Comparison of ENCODE assay signal across 1 cellular context in genomic region chr17:27540300-27541105, GRCh38.
TF ChIP-seq lines count a peak whose summit lies in the region.

No MANE protein-coding gene starts in this region.

TF ChIP-seq in HepG2, 621 proteins besides CTCF, POLR2A, EP300 and RAD21 (continued from another document and continues in another):
- TF ChIP-seq ZNF318 (CRISPR knock-in tag; IDR thresholded peaks at IDR 0.05), result no peak
- TF ChIP-seq THAP11 (CRISPR knock-in tag; IDR thresholded peaks at IDR 0.05), result peak; percentile 14; the same call in 1 of the 2 replicates
- TF ChIP-seq, protein P1, sequence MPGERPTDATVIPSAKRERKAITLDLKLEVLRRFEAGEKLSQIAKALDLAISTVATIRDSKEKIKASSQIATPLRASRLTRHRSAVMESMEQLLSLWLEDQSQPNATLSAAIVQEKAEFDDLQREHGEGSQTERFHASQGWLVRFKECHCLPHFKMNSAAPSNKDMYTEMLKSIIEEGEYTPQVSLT (CRISPR knock-in tag; IDR thresholded peaks at IDR 0.05; ENCODE audit: borderline replicate concordance, low read depth), result no peak
- no peak for TF ChIP-seq DNMT1 (CRISPR knock-in tag; IDR thresholded peaks at IDR 0.05)
- no peak for TF ChIP-seq ZSCAN30 (CRISPR knock-in tag; IDR thresholded peaks at IDR 0.05)
- peak; percentile 25 for TF ChIP-seq SKI (IDR thresholded peaks at IDR 0.05; ENCODE audit: partially characterized antibody)
- peak; percentile 39 for TF ChIP-seq ASH2L (IDR thresholded peaks at IDR 0.05; ENCODE audit: insufficient read length, low read depth, low read length)
- TF ChIP-seq TMF1 (CRISPR knock-in tag; IDR thresholded peaks at IDR 0.05; ENCODE audit: low read depth), result no peak
- TF ChIP-seq SOX6 (IDR thresholded peaks at IDR 0.05), result no peak
- peak; percentile 33; the same call in 1 of the 2 replicates for TF ChIP-seq SOX6 (CRISPR knock-in tag; IDR thresholded peaks at IDR 0.05)
- no peak for TF ChIP-seq MTA3 (CRISPR knock-in tag; IDR thresholded peaks at IDR 0.05)
- TF ChIP-seq, protein P2, sequence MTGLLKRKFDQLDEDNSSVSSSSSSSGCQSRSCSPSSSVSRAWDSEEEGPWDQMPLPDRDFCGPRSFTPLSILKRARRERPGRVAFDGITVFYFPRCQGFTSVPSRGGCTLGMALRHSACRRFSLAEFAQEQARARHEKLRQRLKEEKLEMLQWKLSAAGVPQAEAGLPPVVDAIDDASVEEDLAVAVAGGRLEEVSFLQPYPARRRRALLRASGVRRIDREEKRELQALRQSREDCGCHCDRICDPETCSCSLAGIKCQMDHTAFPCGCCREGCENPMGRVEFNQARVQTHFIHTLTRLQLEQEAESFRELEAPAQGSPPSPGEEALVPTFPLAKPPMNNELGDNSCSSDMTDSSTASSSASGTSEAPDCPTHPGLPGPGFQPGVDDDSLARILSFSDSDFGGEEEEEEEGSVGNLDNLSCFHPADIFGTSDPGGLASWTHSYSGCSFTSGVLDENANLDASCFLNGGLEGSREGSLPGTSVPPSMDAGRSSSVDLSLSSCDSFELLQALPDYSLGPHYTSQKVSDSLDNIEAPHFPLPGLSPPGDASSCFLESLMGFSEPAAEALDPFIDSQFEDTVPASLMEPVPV (CRISPR knock-in tag; IDR thresholded peaks at IDR 0.05), result no peak
- no peak for TF ChIP-seq EEA1 (CRISPR knock-in tag; IDR thresholded peaks at IDR 0.05; ENCODE audit: borderline replicate concordance)
- TF ChIP-seq ZBTB21 (CRISPR knock-in tag; IDR thresholded peaks at IDR 0.05), result 0 out of 2 replicates have a peak, but pooled peaks have one; percentile 18
- TF ChIP-seq, protein P3, sequence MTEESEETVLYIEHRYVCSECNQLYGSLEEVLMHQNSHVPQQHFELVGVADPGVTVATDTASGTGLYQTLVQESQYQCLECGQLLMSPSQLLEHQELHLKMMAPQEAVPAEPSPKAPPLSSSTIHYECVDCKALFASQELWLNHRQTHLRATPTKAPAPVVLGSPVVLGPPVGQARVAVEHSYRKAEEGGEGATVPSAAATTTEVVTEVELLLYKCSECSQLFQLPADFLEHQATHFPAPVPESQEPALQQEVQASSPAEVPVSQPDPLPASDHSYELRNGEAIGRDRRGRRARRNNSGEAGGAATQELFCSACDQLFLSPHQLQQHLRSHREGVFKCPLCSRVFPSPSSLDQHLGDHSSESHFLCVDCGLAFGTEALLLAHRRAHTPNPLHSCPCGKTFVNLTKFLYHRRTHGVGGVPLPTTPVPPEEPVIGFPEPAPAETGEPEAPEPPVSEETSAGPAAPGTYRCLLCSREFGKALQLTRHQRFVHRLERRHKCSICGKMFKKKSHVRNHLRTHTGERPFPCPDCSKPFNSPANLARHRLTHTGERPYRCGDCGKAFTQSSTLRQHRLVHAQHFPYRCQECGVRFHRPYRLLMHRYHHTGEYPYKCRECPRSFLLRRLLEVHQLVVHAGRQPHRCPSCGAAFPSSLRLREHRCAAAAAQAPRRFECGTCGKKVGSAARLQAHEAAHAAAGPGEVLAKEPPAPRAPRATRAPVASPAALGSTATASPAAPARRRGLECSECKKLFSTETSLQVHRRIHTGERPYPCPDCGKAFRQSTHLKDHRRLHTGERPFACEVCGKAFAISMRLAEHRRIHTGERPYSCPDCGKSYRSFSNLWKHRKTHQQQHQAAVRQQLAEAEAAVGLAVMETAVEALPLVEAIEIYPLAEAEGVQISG (CRISPR knock-in tag; IDR thresholded peaks at IDR 0.05), result 0 out of 2 replicates have a peak, but pooled peaks have one; percentile 17
- no peak for TF ChIP-seq NR2F6 (IDR thresholded peaks at IDR 0.05)
- peak; percentile 13; the same call in 1 of the 2 replicates for TF ChIP-seq NR2F6 (CRISPR knock-in tag; IDR thresholded peaks at IDR 0.05)
- TF ChIP-seq, protein P4, sequence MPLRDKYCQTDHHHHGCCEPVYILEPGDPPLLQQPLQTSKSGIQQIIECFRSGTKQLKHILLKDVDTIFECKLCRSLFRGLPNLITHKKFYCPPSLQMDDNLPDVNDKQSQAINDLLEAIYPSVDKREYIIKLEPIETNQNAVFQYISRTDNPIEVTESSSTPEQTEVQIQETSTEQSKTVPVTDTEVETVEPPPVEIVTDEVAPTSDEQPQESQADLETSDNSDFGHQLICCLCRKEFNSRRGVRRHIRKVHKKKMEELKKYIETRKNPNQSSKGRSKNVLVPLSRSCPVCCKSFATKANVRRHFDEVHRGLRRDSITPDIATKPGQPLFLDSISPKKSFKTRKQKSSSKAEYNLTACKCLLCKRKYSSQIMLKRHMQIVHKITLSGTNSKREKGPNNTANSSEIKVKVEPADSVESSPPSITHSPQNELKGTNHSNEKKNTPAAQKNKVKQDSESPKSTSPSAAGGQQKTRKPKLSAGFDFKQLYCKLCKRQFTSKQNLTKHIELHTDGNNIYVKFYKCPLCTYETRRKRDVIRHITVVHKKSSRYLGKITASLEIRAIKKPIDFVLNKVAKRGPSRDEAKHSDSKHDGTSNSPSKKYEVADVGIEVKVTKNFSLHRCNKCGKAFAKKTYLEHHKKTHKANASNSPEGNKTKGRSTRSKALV (CRISPR knock-in tag; IDR thresholded peaks at IDR 0.05), result no peak
- no peak for TF ChIP-seq ZBTB1 (CRISPR knock-in tag; IDR thresholded peaks at IDR 0.05; ENCODE audit: borderline replicate concordance)
- TF ChIP-seq HNRNPLL (IDR thresholded peaks at IDR 0.05; ENCODE audit: low read depth, low read length, poor library complexity, severe bottlenecking), result no peak
- 0 out of 2 replicates have a peak, but pooled peaks have one; percentile 11 for TF ChIP-seq TCF7 (IDR thresholded peaks at IDR 0.05; ENCODE audit: low read depth)
- no peak for TF ChIP-seq YEATS2 (CRISPR knock-in tag; IDR thresholded peaks at IDR 0.05; ENCODE audit: borderline replicate concordance)
- no peak for TF ChIP-seq RFX1 (IDR thresholded peaks at IDR 0.05)
- no peak for TF ChIP-seq CBX1 (IDR thresholded peaks at IDR 0.05; ENCODE audit: low read depth)
- no peak for TF ChIP-seq PRMT3 (CRISPR knock-in tag; IDR thresholded peaks at IDR 0.05; ENCODE audit: borderline replicate concordance, low read depth)
- no peak for TF ChIP-seq ZNF589 (CRISPR knock-in tag; conservative IDR thresholded peaks at IDR 0.05)
- peak; percentile 91 for TF ChIP-seq ZBED4 (CRISPR knock-in tag; IDR thresholded peaks at IDR 0.05; ENCODE audit: borderline replicate concordance)
- 0 out of 2 replicates have a peak, but pooled peaks have one; percentile 26 for TF ChIP-seq HIVEP1 (CRISPR knock-in tag; IDR thresholded peaks at IDR 0.05)
- no peak for TF ChIP-seq NCOA5 (CRISPR knock-in tag; IDR thresholded peaks at IDR 0.05)
- TF ChIP-seq HIC2 (CRISPR knock-in tag; IDR thresholded peaks at IDR 0.05; ENCODE audit: low read depth), result 0 out of 2 replicates have a peak, but pooled peaks have one; percentile 24
- peak; percentile 15; the same call in 1 of the 2 replicates for TF ChIP-seq HNF4A (CRISPR knock-in tag; IDR thresholded peaks at IDR 0.05)
- TF ChIP-seq ZBTB34 (CRISPR knock-in tag; IDR thresholded peaks at IDR 0.05), result no peak
- TF ChIP-seq HNRNPL (IDR thresholded peaks at IDR 0.05; ENCODE audit: low read depth, low read length), result 0 out of 2 replicates have a peak, but pooled peaks have one; percentile 44
- TF ChIP-seq ZNF292 (CRISPR knock-in tag; IDR thresholded peaks at IDR 0.05; ENCODE audit: borderline replicate concordance, low read depth), result peak; percentile 36; the same call in 1 of the 2 replicates
- no peak for TF ChIP-seq ATM (IDR thresholded peaks at IDR 0.05; ENCODE audit: borderline replicate concordance)
- no peak for TF ChIP-seq ZNF816 (CRISPR knock-in tag; IDR thresholded peaks at IDR 0.05; ENCODE audit: borderline replicate concordance)
